In the genomic region with DNA sequence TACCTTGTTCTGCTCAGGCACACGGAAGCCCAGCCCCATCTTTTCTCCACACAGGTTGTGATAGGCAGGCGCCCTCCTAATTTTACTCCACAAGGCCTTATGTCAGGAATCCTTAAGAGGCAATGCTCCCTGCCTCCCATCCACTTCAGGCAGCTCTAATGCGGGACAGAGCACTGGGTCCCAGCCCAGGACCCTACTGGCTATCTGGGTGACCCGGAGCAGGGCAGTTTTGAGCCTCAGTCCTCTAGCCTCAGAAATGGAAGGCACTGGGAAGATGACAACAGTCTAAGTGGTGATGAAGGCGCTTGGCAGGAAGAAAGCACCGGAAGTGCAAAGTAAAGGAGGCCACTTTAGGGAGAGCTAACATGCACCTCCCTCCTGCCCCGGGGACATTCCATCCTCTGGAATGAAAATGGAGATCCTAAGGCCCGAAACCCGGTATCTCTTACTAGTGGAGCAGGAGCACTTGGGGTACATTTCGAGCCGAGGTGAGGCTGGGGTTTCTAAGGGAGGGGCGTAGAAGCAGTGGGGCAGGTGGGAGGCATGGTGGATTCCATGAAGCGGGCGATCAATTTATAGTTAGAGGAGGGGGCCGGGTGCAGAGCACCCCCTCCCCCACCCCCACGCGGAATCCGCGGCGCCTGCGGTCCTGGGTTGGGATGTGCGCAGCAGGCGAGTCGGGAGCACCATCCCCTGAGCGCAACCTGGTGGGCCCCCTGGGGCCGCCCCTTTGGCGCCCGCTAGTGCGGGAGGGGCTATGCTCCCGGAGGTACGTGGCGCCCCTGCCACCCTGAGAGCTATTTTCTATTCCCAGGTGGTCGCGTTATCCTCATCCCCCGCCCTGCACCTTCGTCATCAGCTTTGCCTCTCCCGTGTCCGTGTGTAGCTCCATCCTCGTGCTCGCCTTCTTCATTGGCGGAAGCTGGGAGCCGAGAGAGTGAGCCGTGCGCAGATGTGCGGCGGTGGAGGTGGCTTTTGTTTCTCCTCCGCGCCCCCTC, we compare ENCODE assay signal across 9 cellular contexts. TPM values are rescaled to one million over a fixed set of nuclear protein-coding genes. Genes with fewer than 3 reads are reported as not detected.
DNase-seq lines count a peak whose midpoint lies in the region; ATAC-seq and TF ChIP-seq lines count a peak whose summit lies in the region.
"Had no signal": no experiment of that assay in that cellular context is flagged by ENCODE, and none has a peak within 500 bp of the region (broad histone marks: within the 10 kb centered on the region; RNA-seq: fewer than 3 reads in every experiment).

No MANE protein-coding gene starts in this region.

- no peaks in the 10 kb centered on the region for H3K79me2 ChIP-seq in hepatocyte

- H3K9me2 ChIP-seq in hepatocyte (replicated peaks; ENCODE audit: insufficient read depth), result no peaks in the 10 kb centered on the region

- no peaks in the 10 kb centered on the region for H3K9me3 Mint-ChIP-seq in stimulated activated effector memory CD8-positive, alpha-beta T cell treated with anti-CD3 and anti-CD28 coated beads, Interleukin-12 subunit alpha, Interleukin-12 subunit beta, amount 100 ng/mL, for 72 hours

- H3K9ac ChIP-seq in HUES48 (ENCODE audit: low read depth, low read length), result no peak overlapping the region

- peaks cover 100% of the 10 kb centered on the region for H3K27me3 ChIP-seq in HUES48 (ENCODE audit: control insufficient read depth, insufficient read depth, low read length)
- H3K27me3 ChIP-seq in hepatocyte, result peaks cover 97% of the 10 kb centered on the region

- H3K4me1 Mint-ChIP-seq in stimulated activated effector memory CD8-positive, alpha-beta T cell treated with anti-CD3 and anti-CD28 coated beads, Interleukin-12 subunit alpha, Interleukin-12 subunit beta, amount 100 ng/mL, for 72 hours, result peaks cover 23% of the 10 kb centered on the region

- peak overlapping the region; percentile 62 for H3K4me2 ChIP-seq in hepatocyte

- H3K36me3 ChIP-seq in HUES48 (ENCODE audit: control insufficient read depth, insufficient read depth, low read length) (no peaks in the 10 kb centered on the region), hepatocyte (replicated peaks; ENCODE audit: insufficient read depth, low read depth) (no peaks in the 10 kb centered on the region)

- peak; percentile 53 for ATAC-seq in stimulated activated effector memory CD8-positive, alpha-beta T cell treated with anti-CD3 and anti-CD28 coated beads, Interleukin-12 subunit alpha, Interleukin-12 subunit beta, amount 100 ng/mL, for 72 hours
- no peak for ATAC-seq in left lobe of liver
- ATAC-seq in HG03095 (IDR thresholded peaks at IDR 0.05; ENCODE audit: unreplicated experiment), result no peak

- H3K4me3 ChIP-seq in HUES48 (ENCODE audit: low read depth, low read length) (peak overlapping the region; percentile 59), hepatocyte (no peak overlapping the region)

- H3K4me3 Mint-ChIP-seq in stimulated activated effector memory CD8-positive, alpha-beta T cell treated with anti-CD3 and anti-CD28 coated beads, Interleukin-12 subunit alpha, Interleukin-12 subunit beta, amount 100 ng/mL, for 72 hours, result peak overlapping the region; percentile 76

- no peaks in the 10 kb centered on the region for H4K20me1 ChIP-seq in hepatocyte (ENCODE audit: insufficient read depth, poor library complexity, severe bottlenecking)

- H3K9me3 ChIP-seq in HUES48 (ENCODE audit: control insufficient read depth, insufficient read depth, low read length), result no peaks in the 10 kb centered on the region
- H3K9me3 ChIP-seq in hepatocyte (ENCODE audit: low read depth), result no peaks in the 10 kb centered on the region

- H3K36me3 Mint-ChIP-seq in stimulated activated effector memory CD8-positive, alpha-beta T cell treated with anti-CD3 and anti-CD28 coated beads, Interleukin-12 subunit alpha, Interleukin-12 subunit beta, amount 100 ng/mL, for 72 hours, result no peaks in the 10 kb centered on the region

- H3K27ac ChIP-seq in HUES48 (ENCODE audit: low read depth, low read length) (no peak overlapping the region), hepatocyte (no peak overlapping the region)

- DNase-seq in activated CD8-positive, alpha-beta memory T cell treated with anti-CD3 and anti-CD28 coated beads, Interleukin-2, amount 50 U/mL, for 4 hours, result peak; percentile 22
- DNase-seq in hepatocyte (ENCODE audit: low spot score) (no peak), left lobe of liver (ENCODE audit: low spot score) (no peak), NCI-H128 (lab: John Stamatoyannopoulos, UW; ENCODE audit: unreplicated experiment) (no peak)
- DNase-seq in stimulated activated effector memory CD8-positive, alpha-beta T cell treated with anti-CD3 and anti-CD28 coated beads, Interleukin-12 subunit alpha, Interleukin-12 subunit beta, amount 100 ng/mL, for 72 hours (ENCODE audit: low spot score in 2 of 2), result peak in 1 of 2 donors; percentile 57
- DNase-seq: kidney, NCI-H446 had no signal

- H3K4me1 ChIP-seq in HUES48 (ENCODE audit: control insufficient read depth, insufficient read depth, low read length), result peaks cover 13% of the 10 kb centered on the region
- no peaks in the 10 kb centered on the region for H3K4me1 ChIP-seq in hepatocyte (ENCODE audit: insufficient read depth)

- 17% methylated on average over 31 of the region's 48 CpGs for WGBS in hepatocyte (ENCODE audit: low lambda C conversion rate, missing lambda C conversion rate)

- peak overlapping the region; percentile 82 for H3K27ac Mint-ChIP-seq in stimulated activated effector memory CD8-positive, alpha-beta T cell treated with anti-CD3 and anti-CD28 coated beads, Interleukin-12 subunit alpha, Interleukin-12 subunit beta, amount 100 ng/mL, for 72 hours

- H2AFZ ChIP-seq in hepatocyte, result no peak overlapping the region

- TF ChIP-seq CTCF in hepatocyte (IDR thresholded peaks at IDR 0.05; ENCODE audit: poor library complexity), result no peak

RNA-seq across cellular contexts. Expression of a gene that starts 4.9 kb away (rescaled TPM):
- 3.1 and 7.1 TPM in 2 replicates for total RNA-seq in hepatocyte
- polyA plus RNA-seq in hepatocyte, result 8.7 and 11.8 TPM in 2 replicates
- 763 TPM for total RNA-seq in left lobe of liver

RNA-seq across cellular contexts. Expression of a gene that starts 5.2 kb away (rescaled TPM):
- total RNA-seq in hepatocyte, result 49.7 and 64.1 TPM in 2 replicates
- 44.5 and 45.3 TPM in 2 replicates for polyA plus RNA-seq in hepatocyte
- total RNA-seq in left lobe of liver, result 5,960 TPM

RNA-seq across cellular contexts. Expression of a gene that starts 7.0 kb away (rescaled TPM):
- total RNA-seq in hepatocyte, result 2.1 TPM in 1 of 2 replicates, not detected in the other
- 2.0 and 13.5 TPM in 2 replicates for polyA plus RNA-seq in hepatocyte
- 949 TPM for total RNA-seq in left lobe of liver

RNA-seq across cellular contexts. Expression of a gene that starts 11.0 kb away (rescaled TPM):
- not detected in 2 replicates for total RNA-seq in hepatocyte
- 0.47 and 2.2 TPM in 2 replicates for polyA plus RNA-seq in hepatocyte
- 2.7 TPM for total RNA-seq in left lobe of liver
- total RNA-seq: kidney had no signal

RNA-seq across cellular contexts. Expression of a gene that starts 19.6 kb away (rescaled TPM):
- total RNA-seq in hepatocyte (39.8 and 52.0 TPM in 2 replicates), left lobe of liver (2,271 TPM)
- 121 and 127 TPM in 2 replicates for polyA plus RNA-seq in hepatocyte

Comparison
In these comparisons a context has a peak if more than half of its experiments do, and no peak if none do; other contexts are left out.
1. RNA of a gene that starts 4.9 kb away (total RNA-seq): 763 TPM in left lobe of liver (single experiment); 3.1 to 7.1 TPM in hepatocyte; every median in the first group is over 10 times any median in the second.
2. RNA of a gene that starts 5.2 kb away (total RNA-seq): 5,960 TPM in left lobe of liver (single experiment); 49.7 to 64.1 TPM in hepatocyte; every median in the first group is over 10 times any median in the second.
3. RNA of a gene that starts 7.0 kb away (total RNA-seq): 949 TPM in left lobe of liver (single experiment); 2.1 TPM in hepatocyte; every median in the first group is over 100 times any median in the second.